18 cellular contexts compared by ENCODE assay signal in genomic region chr22:49140921-49141680, GRCh38.
DNase-seq lines count a peak whose midpoint lies in the region; ATAC-seq and TF ChIP-seq lines count a peak whose summit lies in the region.
"Had no signal": no experiment of that assay in that cellular context is flagged by ENCODE, and none has a peak within 500 bp of the region (broad histone marks: within the 10 kb centered on the region; RNA-seq: fewer than 3 reads in every experiment).

No MANE protein-coding gene starts in this region.

- POLR2A ChIA-PET in CD4-positive, alpha-beta T cell (lab: Charles Lee): no interaction called here

- no peak for TF ChIP-seq CTCF in osteoblast (IDR thresholded peaks at IDR 0.05; ENCODE audit: extremely low read depth, low read depth, low read length)
- TF ChIP-seq CTCF in progenitor cell of endocrine pancreas (IDR thresholded peaks at IDR 0.05; ENCODE audit: unreplicated experiment): no peak
- TF ChIP-seq CTCF in CD4-positive, alpha-beta T cell (IDR thresholded peaks at IDR 0.05): no peak

- no peak overlapping the region for H3K27ac Mint-ChIP-seq in progenitor cell of endocrine pancreas
- no peak overlapping the region for H3K27ac Mint-ChIP-seq in CD4-positive, alpha-beta T cell

- intact Hi-C loops in CD4-positive, alpha-beta T cell (cut with DNase I, micrococcal nuclease): no loop called here

- H3K36me3 Mint-ChIP-seq in progenitor cell of endocrine pancreas (ENCODE audit: insufficient read depth): no peaks in the 10 kb centered on the region
- H3K36me3 Mint-ChIP-seq in CD4-positive, alpha-beta T cell (ENCODE audit: low read depth): no peaks in the 10 kb centered on the region

- peak; percentile 20 for DNase-seq in activated CD8-positive, alpha-beta memory T cell treated with anti-CD3 and anti-CD28 coated beads, Interleukin-2, amount 50 U/mL, for 48 hours
- no peak for DNase-seq in activated CD8-positive, alpha-beta memory T cell treated with anti-CD3 and anti-CD28 coated beads for 24 hours
- DNase-seq in NCI-H524 (lab: John Stamatoyannopoulos, UW) (peak; percentile 74 to 87), islet precursor cell (peak; percentile 81), osteoblast (ENCODE audit: insufficient read length, low spot score, missing footprints) (peak; percentile 19), progenitor cell of endocrine pancreas (ENCODE audit: low spot score, unreplicated experiment) (no peak)
- no peak for DNase-seq in CD4-positive, alpha-beta T cell
- DNase-seq: 8988T, HCEC 1CT, KG1, NCI-H1092, NCI-H1436 treated with DMSO at 0.1 percent for 48 hours, NCI-H2029, NCI-H446 had no signal

- no peaks in the 10 kb centered on the region for H3K27me3 ChIP-seq in osteoblast (ENCODE audit: insufficient read depth, low read length)
- H3K27me3 ChIP-seq in CD4-positive, alpha-beta T cell (ENCODE audit: control insufficient read depth, insufficient read depth, low read length): no peaks in the 10 kb centered on the region
- H3K27me3 ChIP-seq: BLaER1 treated with 17β-estradiol and CSF1 and Interleukin-3, amounts not matched to agents 10 nM and 100 nM; SJSA1 had no signal

- no peak for ATAC-seq in HG02970 (IDR thresholded peaks at IDR 0.05; ENCODE audit: low FRiP score, unreplicated experiment)
- no peak for ATAC-seq in CD4-positive, alpha-beta T cell (ENCODE audit: poor library complexity)
- ATAC-seq: Right ventricle myocardium inferior had no signal

- H3K9me3 ChIP-seq in osteoblast (ENCODE audit: low read depth, low read length): no peaks in the 10 kb centered on the region
- H3K9me3 ChIP-seq in CD4-positive, alpha-beta T cell (ENCODE audit: control insufficient read depth, low read length): no peaks in the 10 kb centered on the region
- H3K9me3 ChIP-seq: BLaER1 treated with 17β-estradiol and CSF1 and Interleukin-3, amounts not matched to agents 10 nM and 100 nM had no signal

- H4K20me1 ChIP-seq in osteoblast (ENCODE audit: insufficient read depth, low read length): no peaks in the 10 kb centered on the region
- H4K20me1 ChIP-seq: BLaER1 treated with 17β-estradiol and CSF1 and Interleukin-3, amounts not matched to agents 10 nM and 100 nM had no signal

- no peaks in the 10 kb centered on the region for H3K4me1 ChIP-seq in osteoblast (ENCODE audit: insufficient read depth, low read length)
- H3K4me1 ChIP-seq: SJSA1 had no signal

- H3K4me3 Mint-ChIP-seq in progenitor cell of endocrine pancreas (ENCODE audit: low read depth): no peak overlapping the region
- no peak overlapping the region for H3K4me3 Mint-ChIP-seq in CD4-positive, alpha-beta T cell

- H3K27me3 Mint-ChIP-seq in progenitor cell of endocrine pancreas: peaks cover 17% of the 10 kb centered on the region
- peaks cover 50% of the 10 kb centered on the region for H3K27me3 Mint-ChIP-seq in CD4-positive, alpha-beta T cell

- H3K27ac ChIP-seq in osteoblast (ENCODE audit: low read depth, low read length): no peak overlapping the region
- no peak overlapping the region for H3K27ac ChIP-seq in CD4-positive, alpha-beta T cell (ENCODE audit: low read depth, low read length)
- H3K27ac ChIP-seq: BLaER1 treated with 17β-estradiol and CSF1 and Interleukin-3, amounts not matched to agents 10 nM and 100 nM; SJSA1 had no signal

- CTCF ChIA-PET in CD4-positive, alpha-beta T cell (lab: Charles Lee): no interaction called here

- no peaks in the 10 kb centered on the region for H3K9me3 Mint-ChIP-seq in progenitor cell of endocrine pancreas (ENCODE audit: low read depth)
- no peaks in the 10 kb centered on the region for H3K9me3 Mint-ChIP-seq in CD4-positive, alpha-beta T cell

- H3K36me3 ChIP-seq in osteoblast (ENCODE audit: insufficient read depth, low read length): no peaks in the 10 kb centered on the region
- H3K36me3 ChIP-seq: BLaER1 treated with 17β-estradiol and CSF1 and Interleukin-3, amounts not matched to agents 10 nM and 100 nM; SJSA1 had no signal

- H3K79me2 ChIP-seq in osteoblast (ENCODE audit: insufficient read depth, low read length): no peaks in the 10 kb centered on the region

- no peak overlapping the region for H2AFZ ChIP-seq in osteoblast (ENCODE audit: low read length)

- no peak overlapping the region for H3K4me3 ChIP-seq in osteoblast (ENCODE audit: insufficient read depth, low read length)
- H3K4me3 ChIP-seq: BLaER1 treated with 17β-estradiol and CSF1 and Interleukin-3, amounts not matched to agents 10 nM and 100 nM; SJSA1 had no signal

- H3K4me2 ChIP-seq in osteoblast (ENCODE audit: insufficient read depth, low read length): no peak overlapping the region
- H3K4me2 ChIP-seq: BLaER1 treated with 17β-estradiol and CSF1 and Interleukin-3, amounts not matched to agents 10 nM and 100 nM had no signal

- no peaks in the 10 kb centered on the region for H3K4me1 Mint-ChIP-seq in progenitor cell of endocrine pancreas (ENCODE audit: low read depth)
- H3K4me1 Mint-ChIP-seq in CD4-positive, alpha-beta T cell (ENCODE audit: low read depth): no peaks in the 10 kb centered on the region

Comparison
In these comparisons a context has a peak if more than half of its experiments do, and no peak if none do; other contexts are left out.
1. DNase-seq: peak in activated CD8-positive, alpha-beta memory T cell treated with anti-CD3 and anti-CD28 coated beads, Interleukin-2, amount 50 U/mL, for 48 hours (single experiment), NCI-H524 (2 of 2), islet precursor cell (single experiment) and osteoblast (single experiment); none in activated CD8-positive, alpha-beta memory T cell treated with anti-CD3 and anti-CD28 coated beads for 24 hours (single experiment), progenitor cell of endocrine pancreas (single experiment) and CD4-positive, alpha-beta T cell (0 of 10).